In the genomic region with DNA sequence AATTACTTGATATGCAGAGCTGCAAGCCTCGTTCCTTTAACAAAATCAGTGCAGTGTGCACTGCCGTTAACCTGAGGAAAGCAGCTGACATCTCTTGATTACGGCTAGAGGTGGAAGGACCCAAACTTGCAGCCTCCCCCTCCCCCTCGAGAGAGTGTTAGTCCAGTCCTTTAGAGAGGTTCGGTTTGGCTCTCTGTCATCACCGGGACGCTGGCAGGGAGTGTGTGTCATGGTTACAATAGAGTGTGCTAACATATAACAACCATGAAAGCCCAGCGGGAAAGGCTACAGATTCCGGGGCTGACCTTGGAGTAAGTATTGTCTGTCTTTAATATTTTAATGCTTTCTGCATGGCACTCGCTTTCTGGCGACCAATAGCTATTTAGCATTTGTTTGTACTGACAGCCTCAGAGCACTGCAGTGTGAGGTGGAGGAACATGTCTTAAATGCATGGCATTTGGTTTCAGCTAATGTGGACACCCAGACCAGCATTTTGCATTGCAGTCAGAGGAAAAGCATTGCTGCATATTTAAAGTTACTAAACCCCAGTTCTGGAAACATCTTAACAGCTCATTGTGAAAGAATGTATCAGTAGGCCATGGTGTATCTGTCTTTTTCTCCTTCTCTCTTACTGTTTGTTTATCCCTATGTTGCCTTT, we compare ENCODE assay signal across 8 cellular contexts.
DNase-seq lines count a peak whose midpoint lies in the region; ATAC-seq, FAIRE-seq and TF ChIP-seq lines count a peak whose summit lies in the region.
"Had no signal": no experiment of that assay in that cellular context is flagged by ENCODE, and none has a peak within 500 bp of the region (broad histone marks: within the 10 kb centered on the region; RNA-seq: fewer than 3 reads in every experiment).

No MANE protein-coding gene starts in this region.

- H3K4me3 Mint-ChIP-seq in type B pancreatic cell, result peak overlapping the region; percentile 33
- H3K4me3 Mint-ChIP-seq: activated CD8-positive, alpha-beta memory T cell treated with anti-CD3 and anti-CD28 coated beads, Interleukin-2, amount 10 ng/mL, durations not matched to agents 7 days and 5 days had no signal

- H4K8ac ChIP-seq in mesendoderm (ENCODE audit: low read depth, low read length), result no peak overlapping the region

- peak overlapping the region; percentile 77 for H3K9ac ChIP-seq in endothelial cell of umbilical vein (replicated peaks; ENCODE audit: extremely low read depth, insufficient read depth, low read length)
- H3K9ac ChIP-seq in mesendoderm (ENCODE audit: low read length), result peak overlapping the region; percentile 9

- no peaks in the 10 kb centered on the region for H3K79me2 ChIP-seq in endothelial cell of umbilical vein (ENCODE audit: control insufficient read depth, insufficient read depth, low read length)
- no peaks in the 10 kb centered on the region for H3K79me2 ChIP-seq in mesendoderm (ENCODE audit: control insufficient read depth, insufficient read depth, low read length)

- H2BK15ac ChIP-seq in mesendoderm (replicated peaks; ENCODE audit: low read depth), result peak overlapping the region; percentile 41

- no peak for FAIRE-seq in endothelial cell of umbilical vein (lab: Jason Lieb, UNC)

- TF ChIP-seq CTCF in endothelial cell of umbilical vein (IDR thresholded peaks at IDR 0.05; ENCODE audit: extremely low read depth in 1 of 2, insufficient read depth in 1 of 2, low read depth in 1 of 2, low read length in 2 of 2), result no peak
- TF ChIP-seq CTCF in type B pancreatic cell (conservative IDR thresholded peaks at IDR 0.05), result no peak

- H3K27ac ChIP-seq in endothelial cell of umbilical vein (ENCODE audit: insufficient read depth, low read depth, low read length) (peak overlapping the region; percentile 80), mesendoderm (ENCODE audit: low read depth, low read length) (peak overlapping the region; percentile 58)

- CTCF ChIA-PET in endothelial cell of umbilical vein (lab: Charles Lee), result interaction anchor here (0.6 to 1.9 kb wide), 13 partner anchors 8 to 653 kb away, joined by 3 to 9 read pairs (median 4); no protein-coding TSS in a partner anchor

- WGBS in mesendoderm (ENCODE audit: extremely low coverage, insufficient coverage, low lambda C conversion rate), result no CpG with 5 or more reads among the region's 11 CpGs

- no peaks in the 10 kb centered on the region for H3K36me3 Mint-ChIP-seq in type B pancreatic cell
- H3K36me3 Mint-ChIP-seq: activated CD8-positive, alpha-beta memory T cell treated with anti-CD3 and anti-CD28 coated beads, Interleukin-2, amount 10 ng/mL, durations not matched to agents 7 days and 5 days had no signal

- intact Hi-C loops in endothelial cell of umbilical vein (cut with micrococcal nuclease), result loop anchor here (1.0 kb wide), 1 partner anchor 45 kb away; no protein-coding TSS in a partner anchor

- POLR2A ChIA-PET in endothelial cell of umbilical vein (lab: Charles Lee), result no interaction called here

- H3K23ac ChIP-seq in mesendoderm (ENCODE audit: low read length), result no peak overlapping the region

- no peak overlapping the region for H2BK120ac ChIP-seq in mesendoderm (ENCODE audit: low read depth, low read length)

- ATAC-seq in HG02759 (IDR thresholded peaks at IDR 0.05; ENCODE audit: unreplicated experiment), result no peak
- no peak for ATAC-seq in HG02938 (IDR thresholded peaks at IDR 0.05; ENCODE audit: unreplicated experiment)
- ATAC-seq: activated CD8-positive, alpha-beta memory T cell treated with anti-CD3 and anti-CD28 coated beads, Interleukin-2, amount 10 ng/mL, durations not matched to agents 7 days and 5 days had no signal

- H3K56ac ChIP-seq in mesendoderm (ENCODE audit: low read length), result peak overlapping the region; percentile 49

- H3K4me1 ChIP-seq in endothelial cell of umbilical vein (ENCODE audit: control insufficient read depth, extremely low read depth, insufficient read depth, low read length) (peaks cover 24% of the 10 kb centered on the region), mesendoderm (ENCODE audit: control insufficient read depth, low read depth, low read length) (peaks cover 1% of the 10 kb centered on the region)

- H3K27me3 Mint-ChIP-seq in type B pancreatic cell, result peaks cover 2% of the 10 kb centered on the region

- peak overlapping the region; percentile 7 for H3K27ac Mint-ChIP-seq in type B pancreatic cell
- H3K27ac Mint-ChIP-seq: activated CD8-positive, alpha-beta memory T cell treated with anti-CD3 and anti-CD28 coated beads, Interleukin-2, amount 10 ng/mL, durations not matched to agents 7 days and 5 days had no signal

- no peak overlapping the region for H4K5ac ChIP-seq in mesendoderm (ENCODE audit: low read length)

- H3K4me3 ChIP-seq in endothelial cell of umbilical vein (replicated peaks in 1 of 3; ENCODE audit: insufficient read depth in 1 of 3, low read depth in 1 of 3, low read length in 3 of 3), result no peak overlapping the region
- H3K4me3 ChIP-seq in mesendoderm (ENCODE audit: low read length), result no peak overlapping the region

- H3K4me2 ChIP-seq in endothelial cell of umbilical vein (ENCODE audit: insufficient read depth, low read length) (peak overlapping the region; percentile 91), mesendoderm (ENCODE audit: low read length) (peak overlapping the region; percentile 19)

- peaks cover 27% of the 10 kb centered on the region for H3K4me1 Mint-ChIP-seq in type B pancreatic cell (ENCODE audit: unreplicated experiment)
- H3K4me1 Mint-ChIP-seq: activated CD8-positive, alpha-beta memory T cell treated with anti-CD3 and anti-CD28 coated beads, Interleukin-2, amount 10 ng/mL, durations not matched to agents 7 days and 5 days had no signal

- peak; percentile 30 for DNase-seq in NCI-H345 treated with DMSO at 0.1 percent for 48 hours (lab: John Stamatoyannopoulos, UW; ENCODE audit: unreplicated experiment)
- peak; percentile 20 for DNase-seq in endothelial cell of umbilical vein (ENCODE audit: low read depth, low spot score)
- peak; percentile 86 for DNase-seq in mesendoderm
- DNase-seq in type B pancreatic cell (ENCODE audit: extremely low spot score, unreplicated experiment), result no peak
- no peak for DNase-seq in SK-N-DZ (ENCODE audit: low spot score)
- DNase-seq: activated CD8-positive, alpha-beta memory T cell treated with anti-CD3 and anti-CD28 coated beads, Interleukin-2, amount 10 ng/mL, durations not matched to agents 7 days and 5 days had no signal

- H4K20me1 ChIP-seq in endothelial cell of umbilical vein (replicated peaks; ENCODE audit: control insufficient read depth, extremely low read depth, insufficient read depth, low read length), result no peaks in the 10 kb centered on the region

- no peaks in the 10 kb centered on the region for H3K79me1 ChIP-seq in mesendoderm (ENCODE audit: low read length)

- H3K27me3 ChIP-seq in endothelial cell of umbilical vein (ENCODE audit: control insufficient read depth in 2 of 2, insufficient read depth in 2 of 2, low read length in 2 of 2) (no peaks in the 10 kb centered on the region), mesendoderm (ENCODE audit: insufficient read depth, low read length, poor library complexity) (no peaks in the 10 kb centered on the region)

- no peak overlapping the region for H3K4ac ChIP-seq in mesendoderm (ENCODE audit: low read depth, low read length)

- no peaks in the 10 kb centered on the region for H3K36me3 ChIP-seq in endothelial cell of umbilical vein (ENCODE audit: control insufficient read depth in 2 of 2, extremely low read depth in 1 of 2, insufficient read depth in 2 of 2, low read length in 2 of 2)
- H3K36me3 ChIP-seq in mesendoderm (ENCODE audit: control insufficient read depth, insufficient read depth, low read length), result no peaks in the 10 kb centered on the region

- H2BK5ac ChIP-seq in mesendoderm (ENCODE audit: low read length), result no peak overlapping the region

- no peak overlapping the region for H2AK5ac ChIP-seq in mesendoderm (ENCODE audit: low read length)

- no peaks in the 10 kb centered on the region for H3K9me1 ChIP-seq in endothelial cell of umbilical vein (replicated peaks; ENCODE audit: control insufficient read depth, extremely low read depth, insufficient read depth, low read length)

- peak overlapping the region; percentile 32 for H2AFZ ChIP-seq in endothelial cell of umbilical vein (ENCODE audit: low read depth, low read length)

- H3K18ac ChIP-seq in mesendoderm (ENCODE audit: low read length), result peak overlapping the region; percentile 80

- no peaks in the 10 kb centered on the region for H3K9me3 Mint-ChIP-seq in type B pancreatic cell

- dilution Hi-C loops in endothelial cell of umbilical vein (cut with MboI; ENCODE audit: extremely low pct_ligation_motif_present, low sequenced_read_pairs), result no loop called here

- TF ChIP-seq POLR2A in endothelial cell of umbilical vein (IDR thresholded peaks at IDR 0.05; ENCODE audit: low read depth, low read length), result no peak

- no TSS peak for BruUV-seq in endothelial cell of umbilical vein (replicated peaks; lab: Mats Ljungman, UMichigan)

- no peaks in the 10 kb centered on the region for H3K9me3 ChIP-seq in endothelial cell of umbilical vein (replicated peaks; ENCODE audit: control insufficient read depth, insufficient read depth, low read length)

TF ChIP-seq in endothelial cell of umbilical vein, 7 proteins besides CTCF, POLR2A, EP300 and RAD21:
- TF ChIP-seq JUN (IDR thresholded peaks at IDR 0.05; ENCODE audit: borderline replicate concordance, insufficient read depth, insufficient read length, low read depth), result no peak
- TF ChIP-seq MYC (IDR thresholded peaks at IDR 0.05; ENCODE audit: low read depth, low read length), result no peak

Comparison
In these comparisons a context has a peak if more than half of its experiments do, and no peak if none do; other contexts are left out.
1. DNase-seq: peak in NCI-H345 treated with DMSO at 0.1 percent for 48 hours (single experiment), endothelial cell of umbilical vein (single experiment) and mesendoderm (single experiment); none in type B pancreatic cell (single experiment) and SK-N-DZ (single experiment).